16 cellular contexts compared by ENCODE assay signal in the genomic region with DNA sequence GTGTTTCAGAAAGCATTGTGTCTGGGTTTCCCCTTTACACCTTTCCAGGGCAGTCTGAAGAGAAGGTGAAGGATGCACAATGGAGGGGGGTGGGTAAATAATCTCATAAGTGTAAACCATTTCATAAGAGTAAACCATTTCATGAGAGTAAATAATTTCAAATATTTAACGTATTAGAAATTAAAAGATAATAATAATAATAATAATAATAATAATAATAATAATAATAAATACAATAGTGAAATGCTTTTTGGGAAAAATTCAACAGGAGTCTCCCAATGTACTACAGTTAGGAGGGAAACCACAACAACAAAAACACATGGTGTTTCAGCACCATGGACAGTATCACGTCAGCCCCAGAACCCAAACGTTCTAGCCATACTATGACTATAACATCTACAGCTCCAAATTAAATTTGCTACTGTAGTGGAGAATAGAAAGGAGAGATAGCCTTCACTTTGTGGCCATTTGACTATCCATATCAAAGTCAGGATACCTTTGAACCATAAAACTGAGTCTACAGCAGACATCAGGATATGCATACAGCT.
A peak's percentile ranks its signal among the peaks of the same experiment; 100 is the strongest.
DNase-seq lines count a peak whose midpoint lies in the region; ATAC-seq, FAIRE-seq and TF ChIP-seq lines count a peak whose summit lies in the region.
"Had no signal": no experiment of that assay in that cellular context is flagged by ENCODE, and none has a peak within 500 bp of the region (broad histone marks: within the 10 kb centered on the region; RNA-seq: fewer than 3 reads in every experiment).

No MANE protein-coding gene starts in this region.

- TF ChIP-seq POLR2A in breast epithelium (IDR thresholded peaks at IDR 0.05) (no peak), H1 (IDR thresholded peaks at IDR 0.05; ENCODE audit: control extremely low read depth in 1 of 2, low read depth in 2 of 2, low read length in 2 of 2) (no peak)

- H3K23me2 ChIP-seq in H1 (ENCODE audit: low read depth, low read length) (no peaks in the 10 kb centered on the region), H9 (ENCODE audit: insufficient read length, low read depth, low read length, poor library complexity, severe bottlenecking) (no peaks in the 10 kb centered on the region)

- H3K18ac ChIP-seq in H1 (ENCODE audit: extremely low read depth, low read length) (no peak overlapping the region), H9 (ENCODE audit: insufficient read length, low read depth, low read length) (no peak overlapping the region)

- intact Hi-C loops in MCF 10A (cut with micrococcal nuclease) = no loop called here
- intact Hi-C loops in breast epithelium (cut with DNase I; ENCODE audit: low total_unique reads) = no loop called here
- intact Hi-C loops in PC-3 (cut with micrococcal nuclease) = no loop called here

- no peak overlapping the region for H2BK12ac ChIP-seq in H1 (ENCODE audit: low read depth, low read length)
- H2BK12ac ChIP-seq in H9 (ENCODE audit: insufficient read length, low read depth, low read length) = no peak overlapping the region

- TF ChIP-seq CTCF in MCF 10A (IDR thresholded peaks at IDR 0.05; ENCODE audit: unreplicated experiment) = no peak
- TF ChIP-seq CTCF in breast epithelium (IDR thresholded peaks at IDR 0.05) = no peak
- no peak for TF ChIP-seq CTCF in PC-3 (conservative IDR thresholded peaks at IDR 0.05; ENCODE audit: low read depth, low read length)
- no peak for TF ChIP-seq CTCF in H1 (IDR thresholded peaks at IDR 0.05; ENCODE audit: control extremely low read depth in 1 of 3, insufficient read depth in 1 of 3, low read depth in 1 of 3, low read length in 3 of 3)
- TF ChIP-seq CTCF in H9 (conservative IDR thresholded peaks at IDR 0.05) = no peak
- TF ChIP-seq CTCF in brain microvascular endothelial cell (IDR thresholded peaks at IDR 0.05; ENCODE audit: low read depth, low read length, missing control alignments) = no peak

- H2BK20ac ChIP-seq in H1 (ENCODE audit: low read length) = no peak overlapping the region
- no peak overlapping the region for H2BK20ac ChIP-seq in H9 (ENCODE audit: low read depth, low read length, poor library complexity, severe bottlenecking)

- no peaks in the 10 kb centered on the region for H3K9me2 ChIP-seq in PC-3 (replicated peaks; ENCODE audit: low read length)

- H3K4me1 Mint-ChIP-seq in MCF 10A (ENCODE audit: insufficient read depth, unreplicated experiment) (peaks cover 6% of the 10 kb centered on the region), H9 (no peaks in the 10 kb centered on the region; a peak in 1 of 4 replicates)
- H3K4me1 Mint-ChIP-seq: stimulated activated effector memory CD8-positive, alpha-beta T cell treated with anti-CD3 and anti-CD28 coated beads, Interleukin-12 subunit alpha, Interleukin-12 subunit beta, amount 100 ng/mL, for 72 hours; T-cell had no signal

- H3K14ac ChIP-seq in H1 (ENCODE audit: insufficient read length) (no peak overlapping the region), H9 (ENCODE audit: insufficient read depth, low read length) (no peak overlapping the region)

- H3K27ac ChIP-seq in breast epithelium (no peak overlapping the region), PC-3 (ENCODE audit: low read length) (no peak overlapping the region), H1 (ENCODE audit: low read depth, low read length) (no peak overlapping the region), H9 (ENCODE audit: insufficient read length, low read depth, low read length) (no peak overlapping the region), brain microvascular endothelial cell (no peak overlapping the region)
- H3K27ac ChIP-seq: BLaER1 treated with 17β-estradiol and CSF1 and Interleukin-3, amounts not matched to agents 10 nM and 100 nM; pancreas had no signal

- no peak overlapping the region for H3K4me3 Mint-ChIP-seq in MCF 10A (ENCODE audit: unreplicated experiment)
- H3K4me3 Mint-ChIP-seq in H9 = no peak overlapping the region
- H3K4me3 Mint-ChIP-seq: stimulated activated effector memory CD8-positive, alpha-beta T cell treated with anti-CD3 and anti-CD28 coated beads, Interleukin-12 subunit alpha, Interleukin-12 subunit beta, amount 100 ng/mL, for 72 hours; T-cell had no signal

- WGBS in H1 (ENCODE audit: extremely low coverage in 1 of 2, insufficient coverage in 1 of 2, insufficient read length in 1 of 2, insufficient replicate concordance in 2 of 2, low coverage in 1 of 2, low lambda C conversion rate in 2 of 2, missing lambda C conversion rate in 1 of 2), 2 experiments = 40% methylated on average over 3 of the region's 3 CpGs; no CpG with 5 or more reads in 1 of the 2 experiments
- no CpG with 5 or more reads among the region's 3 CpGs for WGBS in H9 (ENCODE audit: extremely low coverage, insufficient read length, low lambda C conversion rate)

- H2AFZ ChIP-seq in PC-3 (ENCODE audit: low read length) (no peak overlapping the region), H1 (ENCODE audit: low read length) (no peak overlapping the region), H9 (ENCODE audit: low read length) (no peak overlapping the region)

- no peak overlapping the region for H3K27ac Mint-ChIP-seq in MCF 10A (ENCODE audit: low read depth, unreplicated experiment)
- H3K27ac Mint-ChIP-seq in H9 = no peak overlapping the region
- H3K27ac Mint-ChIP-seq: stimulated activated effector memory CD8-positive, alpha-beta T cell treated with anti-CD3 and anti-CD28 coated beads, Interleukin-12 subunit alpha, Interleukin-12 subunit beta, amount 100 ng/mL, for 72 hours; T-cell had no signal

- H3K4ac ChIP-seq in H1 (replicated peaks; ENCODE audit: insufficient read length, low read depth, low read length) (no peak overlapping the region), H9 (ENCODE audit: low read depth, low read length) (no peak overlapping the region)

- H4K20me1 ChIP-seq in PC-3 (ENCODE audit: low read length) (no peaks in the 10 kb centered on the region), H1 (replicated peaks in 1 of 2; ENCODE audit: control insufficient read depth in 1 of 2, insufficient read depth in 2 of 2, low read length in 2 of 2) (peaks cover 0 to 2% of the 10 kb centered on the region in 2 experiments), H9 (ENCODE audit: control insufficient read depth, insufficient read depth, insufficient read length) (no peaks in the 10 kb centered on the region)
- H4K20me1 ChIP-seq: BLaER1 treated with 17β-estradiol and CSF1 and Interleukin-3, amounts not matched to agents 10 nM and 100 nM had no signal

- H2AK5ac ChIP-seq in H1 (ENCODE audit: low read depth, low read length) = no peak overlapping the region
- no peak overlapping the region for H2AK5ac ChIP-seq in H9 (ENCODE audit: insufficient read length, low read length)

- BruUV-seq in MCF 10A (replicated peaks; lab: Mats Ljungman, UMichigan) (no TSS peak), PC-3 (replicated peaks; lab: Mats Ljungman, UMichigan) (no TSS peak)

- FAIRE-seq in H1 (lab: Jason Lieb, UNC) = no peak
- FAIRE-seq: pancreas had no signal

- H3K27me3 Mint-ChIP-seq in MCF 10A (ENCODE audit: insufficient read depth, unreplicated experiment) (peaks cover 12% of the 10 kb centered on the region), H9 (ENCODE audit: low read depth) (peaks cover 6% of the 10 kb centered on the region)

- ATAC-seq in PC-3 (no peak), HG02798 (IDR thresholded peaks at IDR 0.05; ENCODE audit: poor library complexity, unreplicated experiment) (no peak)
- ATAC-seq: pancreas; stimulated activated effector memory CD8-positive, alpha-beta T cell treated with anti-CD3 and anti-CD28 coated beads, Interleukin-12 subunit alpha, Interleukin-12 subunit beta, amount 100 ng/mL, for 72 hours; T-cell had no signal

- H3K36me3 Mint-ChIP-seq in MCF 10A (ENCODE audit: insufficient read depth, unreplicated experiment) (no peaks in the 10 kb centered on the region), H9 (ENCODE audit: insufficient read depth in 1 of 3, low read depth in 3 of 3) (no peaks in the 10 kb centered on the region)
- H3K36me3 Mint-ChIP-seq: stimulated activated effector memory CD8-positive, alpha-beta T cell treated with anti-CD3 and anti-CD28 coated beads, Interleukin-12 subunit alpha, Interleukin-12 subunit beta, amount 100 ng/mL, for 72 hours; T-cell had no signal

- H3K9me3 Mint-ChIP-seq in MCF 10A (ENCODE audit: unreplicated experiment) (peaks cover 5% of the 10 kb centered on the region), H9 (peaks cover 2 to 10% of the 10 kb centered on the region in 2 experiments; a peak in 3 of 5 replicates)
- H3K9me3 Mint-ChIP-seq: stimulated activated effector memory CD8-positive, alpha-beta T cell treated with anti-CD3 and anti-CD28 coated beads, Interleukin-12 subunit alpha, Interleukin-12 subunit beta, amount 100 ng/mL, for 72 hours had no signal

- no peak overlapping the region for H3T11ph ChIP-seq in H9 (ENCODE audit: low read length)

- no peaks in the 10 kb centered on the region for H3F3A ChIP-seq in PC-3 (ENCODE audit: low read length, unreplicated experiment)

- H4K91ac ChIP-seq in H1 (replicated peaks; ENCODE audit: insufficient read length, low read length) (no peak overlapping the region), H9 (ENCODE audit: insufficient read length, low read depth, low read length) (no peak overlapping the region)

- H2BK15ac ChIP-seq in H1 (ENCODE audit: low read length) (no peak overlapping the region), H9 (ENCODE audit: low read depth, low read length) (no peak overlapping the region)

- peak; percentile 49 for DNase-seq in MCF 10A (ENCODE audit: unreplicated experiment)
- no peak for DNase-seq in breast epithelium (ENCODE audit: low spot score in 2 of 2)
- DNase-seq in PC-3 = peak; percentile 16
- no peak for DNase-seq in H1 (ENCODE audit: low read depth in 1 of 2, low spot score in 2 of 2)
- no peak for DNase-seq in medulla oblongata (ENCODE audit: extremely low spot score)
- DNase-seq in H9 = no peak
- DNase-seq in brain microvascular endothelial cell = no peak
- DNase-seq: amniotic stem cell; effector CD4-positive, alpha-beta T cell; NCI-H146; NCI-H748 treated with DMSO at 0.1 percent for 48 hours; pancreas had no signal

- in situ Hi-C loops in brain microvascular endothelial cell (cut with HindIII; ENCODE audit: low pct_ligation_motif_present, low sequenced_read_pairs) = no loop called here

- CTCF ChIA-PET in MCF 10A (lab: Yijun Ruan, JAX) = interaction anchor here (0.6 kb wide), 1 partner anchor 8 kb away, joined by 3 read pairs; no protein-coding TSS in a partner anchor
- CTCF ChIA-PET in PC-3 (lab: Charles Lee) = no interaction called here
- CTCF ChIA-PET in H1 (lab: Charles Lee; ENCODE audit: partially characterized antibody) = interaction anchor here (1.2 kb wide), 1 partner anchor 254 kb away, joined by 3 read pairs; no protein-coding TSS in a partner anchor

- H3K4me1 ChIP-seq in breast epithelium (no peaks in the 10 kb centered on the region), PC-3 (ENCODE audit: insufficient read depth, low read length) (no peaks in the 10 kb centered on the region), H1 (replicated peaks in 1 of 4; ENCODE audit: control insufficient read depth in 3 of 4, insufficient read depth in 4 of 4, low read length in 3 of 4) (no peaks in the 10 kb centered on the region), H9 (ENCODE audit: insufficient read depth, low read length) (no peaks in the 10 kb centered on the region)
- H3K4me1 ChIP-seq: BLaER1 treated with 17β-estradiol and CSF1 and Interleukin-3, amounts not matched to agents 10 nM and 100 nM; pancreas had no signal

- H3K36me3 ChIP-seq in breast epithelium (no peaks in the 10 kb centered on the region), PC-3 (ENCODE audit: low read depth, low read length) (no peaks in the 10 kb centered on the region), H1 (ENCODE audit: control insufficient read depth in 2 of 4, insufficient read depth in 4 of 4, low read length in 3 of 4) (no peaks in the 10 kb centered on the region), brain microvascular endothelial cell (replicated peaks) (no peaks in the 10 kb centered on the region)
- H3K36me3 ChIP-seq: BLaER1 treated with 17β-estradiol and CSF1 and Interleukin-3, amounts not matched to agents 10 nM and 100 nM; pancreas had no signal

- H3K4me2 ChIP-seq in PC-3 (ENCODE audit: low read length) (no peak overlapping the region), H1 (ENCODE audit: insufficient read depth in 1 of 2, low read depth in 2 of 2, low read length in 2 of 2) (no peak overlapping the region), H9 (ENCODE audit: insufficient read depth, insufficient read length, low read length) (no peak overlapping the region)
- H3K4me2 ChIP-seq: BLaER1 treated with 17β-estradiol and CSF1 and Interleukin-3, amounts not matched to agents 10 nM and 100 nM had no signal

- no peak overlapping the region for H3K9ac ChIP-seq in PC-3 (ENCODE audit: low read length)
- no peak overlapping the region for H3K9ac ChIP-seq in H1 (replicated peaks in 1 of 4; ENCODE audit: extremely low read depth in 1 of 4, low read depth in 3 of 4, low read length in 3 of 4)
- no peak overlapping the region for H3K9ac ChIP-seq in H9 (ENCODE audit: extremely low read depth, insufficient read length, low read length)
- H3K9ac ChIP-seq: BLaER1 treated with 17β-estradiol and CSF1 and Interleukin-3, amounts not matched to agents 10 nM and 100 nM had no signal

- H4K8ac ChIP-seq in H1 (ENCODE audit: extremely low read depth, insufficient read depth, low read length) = no peak overlapping the region
- H4K8ac ChIP-seq in H9 (replicated peaks; ENCODE audit: insufficient read length, low read depth, low read length) = no peak overlapping the region

- no peaks in the 10 kb centered on the region for H3K79me2 ChIP-seq in PC-3 (ENCODE audit: low read length)
- H3K79me2 ChIP-seq in H1 (ENCODE audit: control insufficient read depth in 1 of 2, insufficient read depth in 2 of 2, low read length in 2 of 2) = no peaks in the 10 kb centered on the region
- no peaks in the 10 kb centered on the region for H3K79me2 ChIP-seq in H9 (ENCODE audit: insufficient read depth, low read length)

- H3K4me3 ChIP-seq in breast epithelium = no peak overlapping the region
- no peak overlapping the region for H3K4me3 ChIP-seq in PC-3 (ENCODE audit: low read length)
- no peak overlapping the region for H3K4me3 ChIP-seq in H1 (ENCODE audit: extremely low read depth in 1 of 4, insufficient read depth in 2 of 4, low read depth in 3 of 4, low read length in 4 of 4)
- no peak overlapping the region for H3K4me3 ChIP-seq in brain microvascular endothelial cell (ENCODE audit: low read depth, low read length)
- H3K4me3 ChIP-seq: BLaER1 treated with 17β-estradiol and CSF1 and Interleukin-3, amounts not matched to agents 10 nM and 100 nM; pancreas had no signal

- H4K5ac ChIP-seq in H1 (ENCODE audit: insufficient read length, low read depth, low read length) (no peak overlapping the region), H9 (ENCODE audit: insufficient read length, low read depth, low read length) (no peak overlapping the region)

- H3K9me3 ChIP-seq in breast epithelium (peaks cover 0 to 7% of the 10 kb centered on the region in 2 donors), PC-3 (ENCODE audit: low read length) (no peaks in the 10 kb centered on the region), H1 (ENCODE audit: insufficient read depth in 2 of 2, low read depth in 1 of 2, low read length in 1 of 2) (no peaks in the 10 kb centered on the region), H9 (ENCODE audit: control insufficient read depth, low read depth, low read length) (no peaks in the 10 kb centered on the region)
- H3K9me3 ChIP-seq: BLaER1 treated with 17β-estradiol and CSF1 and Interleukin-3, amounts not matched to agents 10 nM and 100 nM; pancreas had no signal

- no peak overlapping the region for H3K56ac ChIP-seq in H1 (replicated peaks; ENCODE audit: insufficient read length, low read depth, low read length)
- no peak overlapping the region for H3K56ac ChIP-seq in H9 (ENCODE audit: insufficient read length, low read depth, low read length)

- no peak overlapping the region for H3K23ac ChIP-seq in H1 (ENCODE audit: insufficient read length)
- H3K23ac ChIP-seq in H9 (ENCODE audit: insufficient read length, low read depth, low read length) = no peak overlapping the region

- H3K27me3 ChIP-seq in breast epithelium = no peaks in the 10 kb centered on the region
- H3K27me3 ChIP-seq in PC-3 (ENCODE audit: low read length) = no peaks in the 10 kb centered on the region
- no peaks in the 10 kb centered on the region for H3K27me3 ChIP-seq in H1 (replicated peaks in 1 of 4; ENCODE audit: control insufficient read depth in 3 of 4, extremely low read depth in 1 of 4, insufficient read depth in 3 of 4, low read length in 3 of 4)
- H3K27me3 ChIP-seq in H9 (ENCODE audit: insufficient read depth, low read length) = no peaks in the 10 kb centered on the region
- no peaks in the 10 kb centered on the region for H3K27me3 ChIP-seq in brain microvascular endothelial cell (replicated peaks)

- TF ChIP-seq RAD21 in H1 (IDR thresholded peaks at IDR 0.05 in 1 of 2, conservative IDR thresholded peaks at IDR 0.05 in 1 of 2; ENCODE audit: low read depth in 2 of 2, low read length in 2 of 2) = no peak

- TF ChIP-seq EP300 in H1 (IDR thresholded peaks at IDR 0.05; ENCODE audit: borderline replicate concordance in 1 of 2, low read depth in 2 of 2, low read length in 2 of 2) = no peak

- POLR2A ChIA-PET in MCF 10A (lab: Yijun Ruan, JAX) = interaction anchor here (0.6 kb wide), 1 partner anchor 602 kb away, joined by 3 read pairs; no protein-coding TSS in a partner anchor
- POLR2A ChIA-PET in PC-3 (lab: Charles Lee; ENCODE audit: unreplicated experiment) = no interaction called here
- POLR2A ChIA-PET in H1 (lab: Charles Lee; ENCODE audit: partially characterized antibody) = no interaction called here

- H2BK120ac ChIP-seq in H1 (replicated peaks; ENCODE audit: low read depth, low read length) (no peak overlapping the region), H9 (ENCODE audit: low read depth, low read length, poor library complexity, severe bottlenecking) (no peak overlapping the region)

- no peaks in the 10 kb centered on the region for H3K79me1 ChIP-seq in H1 (ENCODE audit: low read depth, low read length)
- no peaks in the 10 kb centered on the region for H3K79me1 ChIP-seq in H9 (ENCODE audit: insufficient read depth, low read depth, low read length, poor library complexity, severe bottlenecking)

- H2BK5ac ChIP-seq in H1 (ENCODE audit: low read depth, low read length) (no peak overlapping the region), H9 (ENCODE audit: insufficient read length, low read length) (no peak overlapping the region)

Comparison
In these comparisons a context has a peak if more than half of its experiments do, and no peak if none do; other contexts are left out.
1. DNase-seq: peak in MCF 10A (single experiment) and PC-3 (single experiment); none in breast epithelium (0 of 2), H1 (0 of 2), medulla oblongata (single experiment), H9 (single experiment) and brain microvascular endothelial cell (single experiment).